Comparison of ENCODE assay signal across 8 cellular contexts in the genomic region with DNA sequence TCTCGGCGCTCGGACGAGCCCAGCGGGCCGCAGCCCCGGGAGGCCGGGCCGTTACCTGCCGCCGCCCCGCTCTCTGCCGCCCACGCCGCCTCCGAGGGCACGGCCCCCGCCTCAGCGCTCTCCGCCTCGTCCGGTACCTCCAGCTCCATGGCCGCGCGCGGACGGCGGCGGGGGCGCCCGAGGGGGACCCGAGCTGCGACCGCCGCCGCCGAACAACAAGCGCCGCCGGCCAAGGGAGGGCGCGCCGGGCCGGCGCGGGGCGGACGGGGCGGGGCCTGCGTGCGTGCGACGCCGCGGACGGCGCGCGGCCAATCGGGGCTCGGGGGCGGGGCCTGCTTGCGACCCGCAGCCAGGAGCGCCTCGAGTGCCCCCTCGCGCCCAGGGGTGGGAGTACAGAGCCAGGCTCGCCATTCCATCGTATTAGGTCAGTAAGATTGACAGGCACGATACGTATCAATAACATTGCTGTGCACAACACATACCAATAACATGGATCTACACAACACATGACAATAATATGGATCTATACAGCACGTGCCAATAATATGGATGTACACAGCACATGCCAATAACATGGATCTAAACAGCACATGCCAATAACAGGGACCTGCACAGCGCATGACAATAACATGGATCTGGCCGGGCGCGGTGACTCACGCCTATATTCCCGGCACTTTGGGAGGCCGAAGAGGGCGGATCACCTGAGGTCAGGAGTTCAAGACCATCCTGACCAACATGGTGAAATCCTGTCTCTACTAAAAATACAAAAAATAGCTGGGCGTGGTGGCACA. TPM values are rescaled to one million over a fixed set of nuclear protein-coding genes. Genes with fewer than 3 reads are reported as not detected.
DNase-seq lines count a peak whose midpoint lies in the region; ATAC-seq and TF ChIP-seq lines count a peak whose summit lies in the region.

A gene with protein sequence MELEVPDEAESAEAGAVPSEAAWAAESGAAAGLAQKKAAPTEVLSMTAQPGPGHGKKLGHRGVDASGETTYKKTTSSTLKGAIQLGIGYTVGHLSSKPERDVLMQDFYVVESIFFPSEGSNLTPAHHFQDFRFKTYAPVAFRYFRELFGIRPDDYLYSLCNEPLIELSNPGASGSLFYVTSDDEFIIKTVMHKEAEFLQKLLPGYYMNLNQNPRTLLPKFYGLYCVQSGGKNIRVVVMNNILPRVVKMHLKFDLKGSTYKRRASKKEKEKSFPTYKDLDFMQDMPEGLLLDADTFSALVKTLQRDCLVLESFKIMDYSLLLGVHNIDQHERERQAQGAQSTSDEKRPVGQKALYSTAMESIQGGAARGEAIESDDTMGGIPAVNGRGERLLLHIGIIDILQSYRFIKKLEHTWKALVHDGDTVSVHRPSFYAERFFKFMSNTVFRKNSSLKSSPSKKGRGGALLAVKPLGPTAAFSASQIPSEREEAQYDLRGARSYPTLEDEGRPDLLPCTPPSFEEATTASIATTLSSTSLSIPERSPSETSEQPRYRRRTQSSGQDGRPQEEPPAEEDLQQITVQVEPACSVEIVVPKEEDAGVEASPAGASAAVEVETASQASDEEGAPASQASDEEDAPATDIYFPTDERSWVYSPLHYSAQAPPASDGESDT (minus strand): TSS at position 227 of the 791 bp plus-strand sequence. CDS start 78 bp downstream, at position 149.

- no peaks in the 10 kb centered on the region for H3K9me3 ChIP-seq in neural progenitor cell (ENCODE audit: low read depth)
- no peaks in the 10 kb centered on the region for H3K9me3 ChIP-seq in subcutaneous abdominal adipose tissue (ENCODE audit: control insufficient read depth in 5 of 5, low read length in 5 of 5)

- DNase-seq in DMS79 treated with DMSO at 0.1 percent for 48 hours (lab: John Stamatoyannopoulos, UW), result peak; percentile 59
- DNase-seq in KBM-7, result peak; percentile 81
- peak; percentile 77 for DNase-seq in RPMI7951 (ENCODE audit: low read depth)
- peak; percentile 90 for DNase-seq in activated T-helper 9 cell treated with anti-CD3 and anti-CD28 coated beads, Interleukin-2, amount 50 U/mL, for 16 hours (ENCODE audit: low read depth)
- DNase-seq in fibroblast of villous mesenchyme (ENCODE audit: low read depth), result peak; percentile 83
- DNase-seq in neural progenitor cell (ENCODE audit: low spot score), result peak; percentile 97

- H3K9me3 Mint-ChIP-seq in neural progenitor cell, result no peaks in the 10 kb centered on the region

- H3K36me3 ChIP-seq in neural progenitor cell (no peaks in the 10 kb centered on the region), subcutaneous abdominal adipose tissue (ENCODE audit: control insufficient read depth in 5 of 5, insufficient read depth in 5 of 5, low read length in 5 of 5) (peaks cover 0 to 6% (median 2%) of the 10 kb centered on the region in 5 donors)

- no peaks in the 10 kb centered on the region for H3K36me3 Mint-ChIP-seq in neural progenitor cell

- peaks cover 43% of the 10 kb centered on the region for H4K20me1 ChIP-seq in neural progenitor cell (ENCODE audit: low read depth)

- peak within 1 kb of the TSS; percentile 78 for H3K4me3 ChIP-seq in fibroblast of villous mesenchyme (ENCODE audit: low read depth, low read length)
- peak within 1 kb of the TSS; percentile 86 for H3K4me3 ChIP-seq in neural progenitor cell
- peak within 1 kb of the TSS; percentile 79 to 92 (median 87) for H3K4me3 ChIP-seq in subcutaneous abdominal adipose tissue (ENCODE audit: low read depth in 1 of 5, low read length in 5 of 5)

- H3F3A ChIP-seq in neural progenitor cell (ENCODE audit: low read depth), result peaks cover 8% of the 10 kb centered on the region

- peak within 1 kb of the TSS; percentile 34 for H3K27ac Mint-ChIP-seq in neural progenitor cell

- peaks cover 9% of the 10 kb centered on the region for H3K4me1 ChIP-seq in neural progenitor cell
- peaks cover 3 to 30% (median 28%) of the 10 kb centered on the region in 5 donors for H3K4me1 ChIP-seq in subcutaneous abdominal adipose tissue (ENCODE audit: control insufficient read depth in 5 of 5, insufficient read depth in 5 of 5, low read length in 5 of 5)

- peak; percentile 76 for TF ChIP-seq CTCF in fibroblast of villous mesenchyme (IDR thresholded peaks at IDR 0.05; ENCODE audit: insufficient read depth, low read depth, low read length)
- peak; percentile 68 for TF ChIP-seq CTCF in neural progenitor cell (IDR thresholded peaks at IDR 0.05)

- H3K4me3 Mint-ChIP-seq in neural progenitor cell, result peak within 1 kb of the TSS; percentile 92

- peaks cover 15% of the 10 kb centered on the region for H3K4me1 Mint-ChIP-seq in neural progenitor cell

- H3K27ac ChIP-seq in neural progenitor cell, result no peak within 1 kb of the TSS
- H3K27ac ChIP-seq in subcutaneous abdominal adipose tissue (ENCODE audit: low read depth, low read length), result peak within 1 kb of the TSS; percentile 82

- H3K27me3 Mint-ChIP-seq in neural progenitor cell (ENCODE audit: insufficient read depth, low read depth), result no peaks in the 10 kb centered on the region

- in situ Hi-C loops in KBM-7 (cut with MboI; ENCODE audit: low pct_unique_long_range_greater_than_20kb, low sequenced_read_pairs), result no loop called here

- ATAC-seq in GM21576 (IDR thresholded peaks at IDR 0.05; ENCODE audit: unreplicated experiment), result peak; percentile 83

- H3K4me2 ChIP-seq in neural progenitor cell, result peak within 1 kb of the TSS; percentile 90

- H3K27me3 ChIP-seq in neural progenitor cell (no peaks in the 10 kb centered on the region), subcutaneous abdominal adipose tissue (ENCODE audit: control insufficient read depth in 5 of 5, insufficient read depth in 4 of 5, low read length in 5 of 5) (no peaks in the 10 kb centered on the region)

- H3K9ac ChIP-seq in neural progenitor cell (peak within 1 kb of the TSS; percentile 55), subcutaneous abdominal adipose tissue (ENCODE audit: low read length in 5 of 5) (peak within 1 kb of the TSS; percentile 16 to 93 (median 90))

- no peak within 1 kb of the TSS for H2AFZ ChIP-seq in neural progenitor cell (replicated peaks)

- peaks cover 44% of the 10 kb centered on the region for H3K79me2 ChIP-seq in neural progenitor cell (ENCODE audit: low read depth)

RNA-seq across cellular contexts. Expression of the gene that starts here (rescaled TPM):
- total RNA-seq in RPMI7951 (2014; rRNA removed; shearing (Covaris generic)), result 13.1 and 13.9 TPM in 2 replicates
- total RNA-seq in fibroblast of villous mesenchyme, result 40.6 and 46.2 TPM in 2 replicates
- 8.6 and 26.6 TPM in 2 replicates for total RNA-seq in neural progenitor cell (ENCODE audit: low replicate concordance)
